Comparison of ENCODE assay signal across 26 cellular contexts in genomic region chr21:41774467-41775151, GRCh38. TPM values are rescaled to one million over a fixed set of nuclear protein-coding genes. Genes with fewer than 3 reads are reported as not detected.
A peak's percentile ranks its signal among the peaks of the same experiment; 100 is the strongest.
DNase-seq lines count a peak whose midpoint lies in the region; ATAC-seq and TF ChIP-seq lines count a peak whose summit lies in the region.
"Had no signal": no experiment of that assay in that cellular context is flagged by ENCODE, and none has a peak within 500 bp of the region (broad histone marks: within the 10 kb centered on the region; RNA-seq: fewer than 3 reads in every experiment).

No MANE protein-coding gene starts in this region.

- intact Hi-C loops in prostate gland (cut with DNase I), result no loop called here
- intact Hi-C loops in testis (cut with DNase I; ENCODE audit: low total_unique reads), result loop anchor here (5.0 to 10.0 kb wide), 2 partner anchors 162 to 490 kb away; no protein-coding TSS in a partner anchor

- H3K36me3 ChIP-seq in KOPT-K1 (ENCODE audit: insufficient read depth, low read length) (no peaks in the 10 kb centered on the region), lung (ENCODE audit: control insufficient read depth in 2 of 2, insufficient read depth in 2 of 2, low read length in 2 of 2) (no peaks in the 10 kb centered on the region), prostate gland (no peaks in the 10 kb centered on the region), testis (ENCODE audit: low read depth, missing control alignments) (no peaks in the 10 kb centered on the region)
- H3K36me3 ChIP-seq: HAP-1, tibial artery had no signal

- TF ChIP-seq POLR2A in prostate gland (IDR thresholded peaks at IDR 0.05) (no peak), testis (IDR thresholded peaks at IDR 0.05) (no peak)

- 51 to 59% methylated on average over 10 of the region's 10 CpGs for WGBS in lung, 2 donors
- 54% methylated on average over 10 of the region's 10 CpGs for WGBS in prostate gland
- 82 to 83% methylated on average over 10 of the region's 10 CpGs for WGBS in testis, 2 donors

- ATAC-seq in lung (ENCODE audit: insufficient read depth, low FRiP score), result no peak
- ATAC-seq in GM21390 (IDR thresholded peaks at IDR 0.05; ENCODE audit: unreplicated experiment), result no peak
- ATAC-seq: activated naive CD4-positive, alpha-beta T cell treated with anti-CD3 and anti-CD28 coated beads, Interleukin-2, amount 50 U/mL, for 72 hours; activated T-helper 17 cell treated with anti-CD3 and anti-CD28 coated beads, Interleukin-2, amount 50 U/mL, for 72 hours; left cardiac atrium had no signal

- no peaks in the 10 kb centered on the region for H3K27me3 ChIP-seq in lung (ENCODE audit: control insufficient read depth, insufficient read depth)
- no peaks in the 10 kb centered on the region for H3K27me3 ChIP-seq in prostate gland (replicated peaks; ENCODE audit: insufficient read depth)
- H3K27me3 ChIP-seq in testis, result no peaks in the 10 kb centered on the region
- H3K27me3 ChIP-seq: tibial artery had no signal

- H3K4me1 ChIP-seq in lung (ENCODE audit: control insufficient read depth in 2 of 2, insufficient read depth in 2 of 2, low read length in 2 of 2) (peaks cover 0 to 1% of the 10 kb centered on the region in 2 donors), prostate gland (replicated peaks) (no peaks in the 10 kb centered on the region), testis (no peaks in the 10 kb centered on the region)
- H3K4me1 ChIP-seq: HAP-1 had no signal

- peak; percentile 90 for DNase-seq in DMS53 (lab: John Stamatoyannopoulos, UW)
- peak; percentile 58 for DNase-seq in NCI-H510A (lab: John Stamatoyannopoulos, UW)
- peak; percentile 65 for DNase-seq in lung (ENCODE audit: low spot score)
- DNase-seq in prostate gland (ENCODE audit: low spot score), result no peak
- DNase-seq in testis, result no peak
- DNase-seq in SHP77 treated with DMSO at 0.1 percent for 48 hours (lab: John Stamatoyannopoulos, UW), result no peak
- DNase-seq: activated CD4-positive, alpha-beta T cell treated with anti-CD3 and anti-CD28 coated beads, Interleukin-2, amount 10 ng/mL, durations not matched to agents 7 days and 5 days; dorsolateral prefrontal cortex; glutamatergic neuron; KG1; left cardiac atrium; midbrain; MV-4-11; NCI-H2227 treated with DMSO at 0.1 percent for 48 hours; stimulated activated naive CD4-positive, alpha-beta T cell; T-helper 2 cell had no signal

- H3K27ac ChIP-seq in KOPT-K1 (ENCODE audit: low read depth, low read length, poor library complexity, severe bottlenecking) (peak overlapping the region; percentile 60), lung (ENCODE audit: low read depth in 1 of 2, low read length in 1 of 2) (no peak overlapping the region), prostate gland (no peak overlapping the region), testis (no peak overlapping the region)
- H3K27ac ChIP-seq: C4-2B, dorsolateral prefrontal cortex, skin epidermis, tibial artery had no signal

- H3K4me3 ChIP-seq in lung, result no peak overlapping the region
- H3K4me3 ChIP-seq in prostate gland, result no peak overlapping the region
- H3K4me3 ChIP-seq in testis, result no peak overlapping the region
- H3K4me3 ChIP-seq: dorsolateral prefrontal cortex, HAP-1, skin epidermis, tibial artery had no signal

- TF ChIP-seq CTCF in lung (IDR thresholded peaks at IDR 0.05; ENCODE audit: control extremely low read depth, extremely low read depth), result no peak
- TF ChIP-seq CTCF in prostate gland (IDR thresholded peaks at IDR 0.05), result no peak
- no peak for TF ChIP-seq CTCF in testis (IDR thresholded peaks at IDR 0.05)

- no peaks in the 10 kb centered on the region for H3K9me3 ChIP-seq in KOPT-K1 (ENCODE audit: insufficient read depth, low read length, poor library complexity, severe bottlenecking)
- H3K9me3 ChIP-seq in lung (ENCODE audit: control insufficient read depth in 2 of 2, insufficient read depth in 1 of 2, low read length in 1 of 2), result no peaks in the 10 kb centered on the region
- no peaks in the 10 kb centered on the region for H3K9me3 ChIP-seq in prostate gland
- no peaks in the 10 kb centered on the region for H3K9me3 ChIP-seq in testis
- H3K9me3 ChIP-seq: HAP-1, tibial artery had no signal

RNA-seq across cellular contexts. Expression of gene RIPK4, which starts 7.8 kb away (rescaled TPM):
- 10 to 100 TPM; 12.9 to 21.6 TPM for total RNA-seq in lung
- polyA plus RNA-seq in lung, result 1 to 10 TPM; 5.0 to 5.3 TPM
- total RNA-seq in prostate gland, result 10 to 100 TPM; 26.9 to 52.6 TPM
- total RNA-seq in testis, result 10 to 100 TPM in 1 of 2 donors, 1 to 10 TPM in 1; 5.9 to 10.2 TPM
- 3.9 TPM for polyA plus RNA-seq in testis (ENCODE audit: insufficient read depth, low read depth, low replicate concordance)
- total RNA-seq: neural crest cell, pulmonary artery endothelial cell had no signal

Comparison
In these comparisons a context has a peak if more than half of its experiments do, and no peak if none do; other contexts are left out.
1. DNase-seq: peak in DMS53 (single experiment), NCI-H510A (single experiment) and lung (single experiment); none in prostate gland (single experiment), testis (single experiment) and SHP77 treated with DMSO at 0.1 percent for 48 hours (single experiment).